Comparison of ENCODE assay signal across 28 cellular contexts in genomic region chr1:107678993-107679392, GRCh38.
"Had no signal": no experiment of that assay in that cellular context is flagged by ENCODE, and none has a peak within 500 bp of the region (broad histone marks: within the 10 kb centered on the region; RNA-seq: fewer than 3 reads in every experiment).

No MANE protein-coding gene starts in this region.

- H3K4me1 ChIP-seq: left ventricle myocardium inferior, prostate gland, upper lobe of left lung had no signal

- FAIRE-seq: TTC549 had no signal

- H3K4me3 ChIP-seq: esophagus squamous epithelium, left ventricle myocardium inferior, mucosa of descending colon, pancreas, prostate gland, skin epidermis, upper lobe of left lung, vagina had no signal

- H3K27ac ChIP-seq: left ventricle myocardium inferior, pancreas, prostate gland, upper lobe of left lung, vagina, WERI-Rb-1 had no signal

- H3K9me3 ChIP-seq: mucosa of descending colon, pancreas, prostate gland, upper lobe of left lung, vagina had no signal

- ATAC-seq: activated CD4-positive, CD25-positive, alpha-beta regulatory T cell treated with anti-CD3 and anti-CD28 coated beads, Interleukin-2, amount 50 U/mL, for 24 hours; mucosa of descending colon; pancreas; sciatic nerve; stimulated activated effector memory CD8-positive, alpha-beta T cell treated with anti-CD3 and anti-CD28 coated beads, Interleukin-12 subunit alpha, Interleukin-12 subunit beta, amount 100 ng/mL, for 72 hours; stimulated activated naive CD8-positive, alpha-beta T cell treated with anti-CD3 and anti-CD28 coated beads, Interleukin-15, amount 100 ng/mL, for 72 hours had no signal

- DNase-seq: activated CD4-positive, alpha-beta T cell treated with anti-CD3 and anti-CD28 coated beads for 48 hours; activated CD4-positive, alpha-beta T cell treated with anti-CD3 and anti-CD28 coated beads, Interleukin-2, amount 50 U/mL, for 48 hours; activated CD8-positive, alpha-beta memory T cell treated with anti-CD3 and anti-CD28 coated beads for 24 hours; activated effector memory CD4-positive, alpha-beta T cell treated with Interleukin-2 at 50 U/mL for 16 hours; activated naive CD4-positive, alpha-beta T cell treated with Interleukin-2 at 50 U/mL for 16 hours; anterior cingulate cortex; dermis blood vessel endothelial cell; effector CD4-positive, alpha-beta T cell; esophagus squamous epithelium; glutamatergic neuron; left ventricle myocardium inferior; mucosa of descending colon; nucleus accumbens; pancreas; retina; stimulated activated CD4-positive, alpha-beta T cell treated with anti-CD3 and anti-CD28 coated beads, Interleukin-12 subunit alpha, Interleukin-12 subunit beta, amount 100 ng/mL, for 4 hours; stimulated activated CD4-positive, alpha-beta T cell treated with anti-CD3 and anti-CD28 coated beads, Interleukin-4, amount 100 ng/mL, for 24 hours; stimulated activated naive CD8-positive, alpha-beta T cell treated with anti-CD3 and anti-CD28 coated beads, Interleukin-15, amount 100 ng/mL, for 72 hours; substantia nigra; upper lobe of left lung; WERI-Rb-1 had no signal

- H3K27me3 ChIP-seq: esophagus squamous epithelium, pancreas, upper lobe of left lung, vagina had no signal

- H3K36me3 ChIP-seq: left ventricle myocardium inferior, pancreas, prostate gland, upper lobe of left lung, vagina, WERI-Rb-1 had no signal
